21 cellular contexts compared by ENCODE assay signal in the genomic region with DNA sequence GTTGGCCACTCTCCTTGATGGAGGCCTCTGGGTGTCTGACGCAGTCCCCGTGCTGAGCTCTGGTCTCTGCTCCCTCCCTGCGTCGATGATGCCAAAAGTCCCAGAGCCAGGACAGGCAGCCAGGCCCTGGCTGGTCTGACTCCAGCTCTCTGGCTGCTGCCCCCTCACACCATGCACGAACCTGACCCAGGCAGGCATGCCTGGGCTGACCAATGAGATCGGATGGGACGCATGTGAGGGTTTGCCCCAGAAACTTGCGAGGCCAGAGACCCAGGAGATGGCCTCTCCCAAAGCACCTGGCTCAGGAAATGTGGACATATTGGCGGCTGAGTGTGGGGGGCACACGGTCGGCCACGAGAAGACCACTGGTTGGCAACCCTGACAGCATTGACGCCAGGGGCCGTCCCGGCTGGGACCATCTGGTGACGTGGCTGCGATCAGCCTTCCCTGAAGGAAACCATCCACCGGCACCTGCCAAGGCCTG. TPM values are rescaled to one million over a fixed set of nuclear protein-coding genes. Genes with fewer than 3 reads are reported as not detected.
DNase-seq lines count a peak whose midpoint lies in the region; ATAC-seq, FAIRE-seq and TF ChIP-seq lines count a peak whose summit lies in the region.
"Had no signal": no experiment of that assay in that cellular context is flagged by ENCODE, and none has a peak within 500 bp of the region (broad histone marks: within the 10 kb centered on the region; RNA-seq: fewer than 3 reads in every experiment).

No MANE protein-coding gene starts in this region.

- no TSS peak for BruUV-seq in Caco-2 (replicated peaks; lab: Mats Ljungman, UMichigan)

- no peaks in the 10 kb centered on the region for H3K36me3 Mint-ChIP-seq in Caco-2 (ENCODE audit: insufficient read depth, unreplicated experiment)

- H3K27me3 ChIP-seq in Caco-2 (replicated peaks; ENCODE audit: control insufficient read depth, insufficient read depth, low read length): no peaks in the 10 kb centered on the region
- H3K27me3 ChIP-seq: Peyer's patch had no signal

- H3K27me3 Mint-ChIP-seq in Caco-2 (ENCODE audit: insufficient read depth, unreplicated experiment): no peaks in the 10 kb centered on the region

- TF ChIP-seq CTCF in Caco-2 (IDR thresholded peaks at IDR 0.05; ENCODE audit: insufficient read depth in 1 of 2, low read depth in 1 of 2, low read length in 1 of 2, severe bottlenecking in 1 of 2, unreplicated experiment in 1 of 2): no peak

- peaks cover 18% of the 10 kb centered on the region for H3K4me1 Mint-ChIP-seq in Caco-2 (ENCODE audit: low read depth, unreplicated experiment)

- intact Hi-C loops in Caco-2 (cut with micrococcal nuclease; ENCODE audit: unreplicated experiment): loop anchor here (2.0 to 5.0 kb wide), 2 partner anchors 41 to 223 kb away; no protein-coding TSS in a partner anchor
- intact Hi-C loops in posterior vena cava (cut with DNase I): no loop called here

- CTCF ChIA-PET in Caco-2 (lab: Charles Lee): interaction anchor here (3.2 kb wide), 1 partner anchor 69 kb away, joined by 20 read pairs; no protein-coding TSS in a partner anchor

- POLR2A ChIA-PET in Caco-2 (lab: Charles Lee): no interaction called here

- ATAC-seq in HG03039 (IDR thresholded peaks at IDR 0.05; ENCODE audit: unreplicated experiment): no peak
- ATAC-seq: A549, GM12878 had no signal

- H3K9me3 Mint-ChIP-seq in Caco-2 (ENCODE audit: unreplicated experiment): no peaks in the 10 kb centered on the region
- H3K9me3 Mint-ChIP-seq: CD4-positive, alpha-beta T cell had no signal

- H3K4me3 ChIP-seq in Caco-2 (ENCODE audit: low read depth, low read length): no peak overlapping the region
- H3K4me3 ChIP-seq: A549, GM12878, Peyer's patch had no signal

- DNase-seq in Caco-2: no peak
- peak; percentile 8 for DNase-seq in HuH-7.5 (ENCODE audit: low spot score)
- peak; percentile 27 for DNase-seq in iPS-NIHi11 (ENCODE audit: low spot score)
- peak; percentile 81 for DNase-seq in posterior vena cava (ENCODE audit: low spot score)
- no peak for DNase-seq in LoVo (ENCODE audit: low spot score)
- no peak for DNase-seq in superior temporal gyrus (ENCODE audit: extremely low spot score)
- DNase-seq in HTR-8/SVneo (ENCODE audit: insufficient read length, low spot score): no peak
- DNase-seq: CD4-positive, alpha-beta T cell; DMS53; EL; HFFc6; NCI-H1105; NCI-H2081; NCI-H446 treated with DMSO at 0.1 percent for 48 hours; SHP77; SK-N-SH had no signal

- peaks cover 37% of the 10 kb centered on the region for H3K4me1 ChIP-seq in Caco-2
- H3K4me1 ChIP-seq: A549 had no signal

- no peak for FAIRE-seq in HTR-8/SVneo (lab: Jason Lieb, UNC)
- FAIRE-seq: A549, GM12878 had no signal

- H3K36me3 ChIP-seq in Caco-2 (ENCODE audit: control insufficient read depth, insufficient read depth, low read length): no peaks in the 10 kb centered on the region
- H3K36me3 ChIP-seq: Peyer's patch had no signal

- no peak overlapping the region for H3K4me3 Mint-ChIP-seq in Caco-2 (ENCODE audit: unreplicated experiment)
- H3K4me3 Mint-ChIP-seq: CD4-positive, alpha-beta T cell; HFFc6 had no signal

- H3K9me3 ChIP-seq in Caco-2: no peaks in the 10 kb centered on the region
- H3K9me3 ChIP-seq: A549, Peyer's patch, SK-N-SH had no signal

- H3K27ac Mint-ChIP-seq in Caco-2 (ENCODE audit: unreplicated experiment): peak overlapping the region; percentile 75
- H3K27ac Mint-ChIP-seq: CD4-positive, alpha-beta T cell; HFFc6 had no signal

RNA-seq across cellular contexts. Expression of a gene that starts 51.2 kb away (rescaled TPM):
- total RNA-seq in Caco-2 (2022): 0.07 and 0.14 TPM in 2 replicates
- total RNA-seq in posterior vena cava: under 1 TPM in 1 of 2 donors, not detected in 1; 0.14 TPM
- total RNA-seq: CD4-positive, alpha-beta T cell; GM12878; H4; HFFc6 had no signal

Comparison
In these comparisons a context has a peak if more than half of its experiments do, and no peak if none do; other contexts are left out.
1. DNase-seq: peak in HuH-7.5 (single experiment), iPS-NIHi11 (single experiment) and posterior vena cava (single experiment); none in Caco-2 (0 of 2), LoVo (single experiment), superior temporal gyrus (single experiment) and HTR-8/SVneo (single experiment).